In genomic region chr5:36161317-36161716, GRCh38 we compare ENCODE assay signal across 1 cellular context.
TF ChIP-seq lines count a peak whose summit lies in the region.

No MANE protein-coding gene starts in this region.

TF ChIP-seq in SK-N-SH treated with all-trans-retinoic acid at 6 μM for 48 hours, 23 proteins besides CTCF, POLR2A, EP300 and RAD21 (continued from another document):
- TF ChIP-seq, protein P1, sequence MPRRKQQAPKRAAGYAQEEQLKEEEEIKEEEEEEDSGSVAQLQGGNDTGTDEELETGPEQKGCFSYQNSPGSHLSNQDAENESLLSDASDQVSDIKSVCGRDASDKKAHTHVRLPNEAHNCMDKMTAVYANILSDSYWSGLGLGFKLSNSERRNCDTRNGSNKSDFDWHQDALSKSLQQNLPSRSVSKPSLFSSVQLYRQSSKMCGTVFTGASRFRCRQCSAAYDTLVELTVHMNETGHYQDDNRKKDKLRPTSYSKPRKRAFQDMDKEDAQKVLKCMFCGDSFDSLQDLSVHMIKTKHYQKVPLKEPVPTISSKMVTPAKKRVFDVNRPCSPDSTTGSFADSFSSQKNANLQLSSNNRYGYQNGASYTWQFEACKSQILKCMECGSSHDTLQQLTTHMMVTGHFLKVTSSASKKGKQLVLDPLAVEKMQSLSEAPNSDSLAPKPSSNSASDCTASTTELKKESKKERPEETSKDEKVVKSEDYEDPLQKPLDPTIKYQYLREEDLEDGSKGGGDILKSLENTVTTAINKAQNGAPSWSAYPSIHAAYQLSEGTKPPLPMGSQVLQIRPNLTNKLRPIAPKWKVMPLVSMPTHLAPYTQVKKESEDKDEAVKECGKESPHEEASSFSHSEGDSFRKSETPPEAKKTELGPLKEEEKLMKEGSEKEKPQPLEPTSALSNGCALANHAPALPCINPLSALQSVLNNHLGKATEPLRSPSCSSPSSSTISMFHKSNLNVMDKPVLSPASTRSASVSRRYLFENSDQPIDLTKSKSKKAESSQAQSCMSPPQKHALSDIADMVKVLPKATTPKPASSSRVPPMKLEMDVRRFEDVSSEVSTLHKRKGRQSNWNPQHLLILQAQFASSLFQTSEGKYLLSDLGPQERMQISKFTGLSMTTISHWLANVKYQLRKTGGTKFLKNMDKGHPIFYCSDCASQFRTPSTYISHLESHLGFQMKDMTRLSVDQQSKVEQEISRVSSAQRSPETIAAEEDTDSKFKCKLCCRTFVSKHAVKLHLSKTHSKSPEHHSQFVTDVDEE (CRISPR knock-in tag; IDR thresholded peaks at IDR 0.05) = no peak
- TF ChIP-seq PPARA (CRISPR knock-in tag; IDR thresholded peaks at IDR 0.05; ENCODE audit: borderline replicate concordance) (no peak), ISL1 (CRISPR knock-in tag; IDR thresholded peaks at IDR 0.05) (peak; percentile 63), OSR1 (CRISPR knock-in tag; IDR thresholded peaks at IDR 0.05) (no peak), ZFP30 (CRISPR knock-in tag; IDR thresholded peaks at IDR 0.05) (no peak), RARB (CRISPR knock-in tag; IDR thresholded peaks at IDR 0.05) (no peak), TOX (CRISPR knock-in tag; IDR thresholded peaks at IDR 0.05; ENCODE audit: borderline replicate concordance) (no peak), CSRNP3 (CRISPR knock-in tag; IDR thresholded peaks at IDR 0.05) (no peak), TCF4 (CRISPR knock-in tag; IDR thresholded peaks at IDR 0.05; ENCODE audit: borderline replicate concordance) (no peak), ZNF565 (CRISPR knock-in tag; conservative IDR thresholded peaks at IDR 0.05; ENCODE audit: low read depth) (no peak)
- TF ChIP-seq, protein P2, sequence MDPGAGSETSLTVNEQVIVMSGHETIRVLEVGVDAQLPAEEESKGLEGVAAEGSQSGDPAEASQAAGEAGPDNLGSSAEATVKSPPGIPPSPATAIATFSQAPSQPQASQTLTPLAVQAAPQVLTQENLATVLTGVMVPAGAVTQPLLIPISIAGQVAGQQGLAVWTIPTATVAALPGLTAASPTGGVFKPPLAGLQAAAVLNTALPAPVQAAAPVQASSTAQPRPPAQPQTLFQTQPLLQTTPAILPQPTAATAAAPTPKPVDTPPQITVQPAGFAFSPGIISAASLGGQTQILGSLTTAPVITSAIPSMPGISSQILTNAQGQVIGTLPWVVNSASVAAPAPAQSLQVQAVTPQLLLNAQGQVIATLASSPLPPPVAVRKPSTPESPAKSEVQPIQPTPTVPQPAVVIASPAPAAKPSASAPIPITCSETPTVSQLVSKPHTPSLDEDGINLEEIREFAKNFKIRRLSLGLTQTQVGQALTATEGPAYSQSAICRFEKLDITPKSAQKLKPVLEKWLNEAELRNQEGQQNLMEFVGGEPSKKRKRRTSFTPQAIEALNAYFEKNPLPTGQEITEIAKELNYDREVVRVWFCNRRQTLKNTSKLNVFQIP (CRISPR knock-in tag; IDR thresholded peaks at IDR 0.05; ENCODE audit: borderline replicate concordance, low read depth) = no peak
- TF ChIP-seq, protein P3, sequence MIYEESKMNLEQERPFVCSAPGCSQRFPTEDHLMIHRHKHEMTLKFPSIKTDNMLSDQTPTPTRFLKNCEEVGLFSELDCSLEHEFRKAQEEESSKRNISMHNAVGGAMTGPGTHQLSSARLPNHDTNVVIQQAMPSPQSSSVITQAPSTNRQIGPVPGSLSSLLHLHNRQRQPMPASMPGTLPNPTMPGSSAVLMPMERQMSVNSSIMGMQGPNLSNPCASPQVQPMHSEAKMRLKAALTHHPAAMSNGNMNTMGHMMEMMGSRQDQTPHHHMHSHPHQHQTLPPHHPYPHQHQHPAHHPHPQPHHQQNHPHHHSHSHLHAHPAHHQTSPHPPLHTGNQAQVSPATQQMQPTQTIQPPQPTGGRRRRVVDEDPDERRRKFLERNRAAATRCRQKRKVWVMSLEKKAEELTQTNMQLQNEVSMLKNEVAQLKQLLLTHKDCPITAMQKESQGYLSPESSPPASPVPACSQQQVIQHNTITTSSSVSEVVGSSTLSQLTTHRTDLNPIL (CRISPR knock-in tag; IDR thresholded peaks at IDR 0.05; ENCODE audit: low read depth) = 0 out of 2 replicates have a peak, but pooled peaks have one; percentile 13
TF ChIP-seq in SK-N-SH treated with all-trans-retinoic acid at 6 μM for 48 hours: peak in this region for 2.
